17 cellular contexts compared by ENCODE assay signal in genomic region chr6:147109707-147110106, GRCh38.
"Had no signal": no experiment of that assay in that cellular context is flagged by ENCODE, and none has a peak within 500 bp of the region (broad histone marks: within the 10 kb centered on the region; RNA-seq: fewer than 3 reads in every experiment).

No MANE protein-coding gene starts in this region.

- H3K27me3 Mint-ChIP-seq: activated naive CD8-positive, alpha-beta T cell treated with anti-CD3 and anti-CD28 coated beads, Interleukin-2, amount 50 U/mL, for 24 hours; stimulated activated naive B cell treated with anti-CD40 and anti-IgM and Interleukin-4, amounts not matched to agents 10 μg/mL and 1 μg/mL and 100 μg/mL, for 72 hours had no signal

- H3K9me3 ChIP-seq: gastrocnemius medialis, heart left ventricle, left ventricle myocardium inferior, thoracic aorta, upper lobe of left lung had no signal

- H3K9me3 Mint-ChIP-seq: activated naive CD8-positive, alpha-beta T cell treated with anti-CD3 and anti-CD28 coated beads, Interleukin-2, amount 50 U/mL, for 24 hours; neural crest cell; stimulated activated naive B cell treated with anti-CD40 and anti-IgM and Interleukin-4, amounts not matched to agents 10 μg/mL and 1 μg/mL and 100 μg/mL, for 72 hours had no signal

- H3K27me3 ChIP-seq: brain microvascular endothelial cell, gastrocnemius medialis, heart left ventricle, upper lobe of left lung had no signal

- H3K36me3 Mint-ChIP-seq: stimulated activated naive B cell treated with anti-CD40 and anti-IgM and Interleukin-4, amounts not matched to agents 10 μg/mL and 1 μg/mL and 100 μg/mL, for 72 hours had no signal

- DNase-seq: activated CD4-positive, CD25-positive, alpha-beta regulatory T cell; activated gamma-delta T cell; activated naive CD8-positive, alpha-beta T cell treated with anti-CD3 and anti-CD28 coated beads, Interleukin-2, amount 50 U/mL, for 24 hours; anterior cingulate cortex; brain microvascular endothelial cell; cortex of kidney; gastrocnemius medialis; heart left ventricle; left ventricle myocardium inferior; mammary epithelial cell; midbrain; retina; stimulated activated naive B cell treated with anti-CD40 and anti-IgM and Interleukin-4, amounts not matched to agents 10 μg/mL and 1 μg/mL and 100 μg/mL, for 72 hours; T-helper 9 cell; upper lobe of left lung had no signal

- H3K36me3 ChIP-seq: brain microvascular endothelial cell, gastrocnemius medialis, heart left ventricle, left ventricle myocardium inferior, thoracic aorta, upper lobe of left lung had no signal

- H3K27ac Mint-ChIP-seq: activated naive CD8-positive, alpha-beta T cell treated with anti-CD3 and anti-CD28 coated beads, Interleukin-2, amount 50 U/mL, for 24 hours; stimulated activated naive B cell treated with anti-CD40 and anti-IgM and Interleukin-4, amounts not matched to agents 10 μg/mL and 1 μg/mL and 100 μg/mL, for 72 hours had no signal

- H3K4me1 ChIP-seq: gastrocnemius medialis, left ventricle myocardium inferior, upper lobe of left lung had no signal

- H3K27ac ChIP-seq: brain microvascular endothelial cell, gastrocnemius medialis, heart left ventricle, left ventricle myocardium inferior, thoracic aorta, upper lobe of left lung had no signal

- H3K4me3 Mint-ChIP-seq: activated naive CD8-positive, alpha-beta T cell treated with anti-CD3 and anti-CD28 coated beads, Interleukin-2, amount 50 U/mL, for 24 hours; neural crest cell; stimulated activated naive B cell treated with anti-CD40 and anti-IgM and Interleukin-4, amounts not matched to agents 10 μg/mL and 1 μg/mL and 100 μg/mL, for 72 hours had no signal

- ATAC-seq: activated naive CD8-positive, alpha-beta T cell treated with anti-CD3 and anti-CD28 coated beads, Interleukin-2, amount 50 U/mL, for 24 hours; gastrocnemius medialis; heart left ventricle; stimulated activated naive B cell treated with anti-CD40 and anti-IgM and Interleukin-4, amounts not matched to agents 10 μg/mL and 1 μg/mL and 100 μg/mL, for 72 hours had no signal

- H3K4me3 ChIP-seq: gastrocnemius medialis, heart left ventricle, left ventricle myocardium inferior, thoracic aorta, upper lobe of left lung had no signal

- H3K4me1 Mint-ChIP-seq: stimulated activated naive B cell treated with anti-CD40 and anti-IgM and Interleukin-4, amounts not matched to agents 10 μg/mL and 1 μg/mL and 100 μg/mL, for 72 hours had no signal
